ENCODE assay signal across 9 cellular contexts in genomic region chr5:137019229-137019628, GRCh38.
"Had no signal": no experiment of that assay in that cellular context is flagged by ENCODE, and none has a peak within 500 bp of the region (broad histone marks: within the 10 kb centered on the region; RNA-seq: fewer than 3 reads in every experiment).

No MANE protein-coding gene starts in this region.

- H3K27ac ChIP-seq: GM23248 had no signal

- H2AFZ ChIP-seq: GM23248 had no signal

- FAIRE-seq: HTR-8/SVneo, K562 had no signal

- DNase-seq: GM23248, GOT3, H9, HCEC 1CT, HFFc6, IMR-90, KG1 had no signal

- H3K9ac ChIP-seq: GM23248 had no signal

- H3K4me3 ChIP-seq: GM23248, K562 had no signal
